Comparison of ENCODE assay signal across 1 cellular context in the genomic region with DNA sequence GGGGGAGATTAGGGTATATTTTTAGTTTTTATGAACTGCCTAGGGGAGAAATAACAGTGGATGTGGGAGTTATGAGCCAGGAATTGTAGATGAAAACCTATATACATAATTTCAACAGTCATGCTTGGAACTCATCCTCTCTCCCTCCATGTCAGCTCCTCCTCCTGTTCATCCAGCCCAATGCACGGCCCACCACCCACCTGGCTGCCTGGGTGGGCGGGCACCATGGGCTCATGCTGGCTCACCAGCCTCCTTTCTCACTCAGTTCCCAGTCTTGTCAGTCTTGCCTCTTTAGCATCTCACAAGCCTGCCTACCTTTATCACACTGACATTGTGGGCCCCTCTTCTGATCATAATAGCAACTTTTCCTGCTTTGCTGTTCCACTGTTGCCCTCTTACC.
A peak's percentile ranks its signal among the peaks of the same experiment; 100 is the strongest.
TF ChIP-seq lines count a peak whose summit lies in the region.

No MANE protein-coding gene starts in this region.

TF ChIP-seq in HEK293, 187 proteins besides CTCF, POLR2A, EP300 and RAD21:
- TF ChIP-seq ZFHX2 (tag by site-specific recombination; conservative IDR thresholded peaks at IDR 0.05) (peak; percentile 56), EGR2 (tag by site-specific recombination; IDR thresholded peaks at IDR 0.05; ENCODE audit: low read depth) (peak; percentile 54), ZBTB17 (tag by site-specific recombination; IDR thresholded peaks at IDR 0.05) (peak; percentile 34; the same call in 1 of the 2 replicates), ZSCAN23 (tag by site-specific recombination; IDR thresholded peaks at IDR 0.05) (no peak)
